ENCODE assay signal across 19 cellular contexts in genomic region chr15:41794081-41794480, GRCh38. TPM values are rescaled to one million over a fixed set of nuclear protein-coding genes. Genes with fewer than 3 reads are reported as not detected.
DNase-seq lines count a peak whose midpoint lies in the region; FAIRE-seq and TF ChIP-seq lines count a peak whose summit lies in the region.
"Had no signal": no experiment of that assay in that cellular context is flagged by ENCODE, and none has a peak within 500 bp of the region (broad histone marks: within the 10 kb centered on the region; RNA-seq: fewer than 3 reads in every experiment).

No MANE protein-coding gene starts in this region.

- FAIRE-seq in astrocyte (lab: Jason Lieb, UNC) = no peak
- FAIRE-seq: A204.1 had no signal

- H3K4me3 ChIP-seq in cardiac muscle cell = no peak overlapping the region
- no peak overlapping the region for H3K4me3 ChIP-seq in astrocyte (ENCODE audit: insufficient read depth, low read depth, low read length)
- no peak overlapping the region for H3K4me3 ChIP-seq in foreskin fibroblast (ENCODE audit: low read depth in 1 of 2, low read length in 2 of 2)
- H3K4me3 ChIP-seq in osteoblast (ENCODE audit: insufficient read depth, low read length) = no peak overlapping the region

- no peaks in the 10 kb centered on the region for H3K27me3 Mint-ChIP-seq in astrocyte (ENCODE audit: low read depth, unreplicated experiment)
- H3K27me3 Mint-ChIP-seq: CD4-positive, alpha-beta T cell; naive B cell had no signal

- H3K79me2 ChIP-seq in astrocyte (ENCODE audit: insufficient read depth, low read length) = peaks cover 71% of the 10 kb centered on the region
- peaks cover 66% of the 10 kb centered on the region for H3K79me2 ChIP-seq in osteoblast (ENCODE audit: insufficient read depth, low read length)

- peaks cover 4% of the 10 kb centered on the region for H3K36me3 Mint-ChIP-seq in astrocyte (ENCODE audit: low read depth, unreplicated experiment)

- DNase-seq in cardiac muscle cell (ENCODE audit: low read depth in 1 of 2, low spot score in 1 of 2) = no peak
- no peak for DNase-seq in cardiac septum (ENCODE audit: low spot score)
- DNase-seq in astrocyte (ENCODE audit: low read depth) = no peak
- peak; percentile 87 to 93 for DNase-seq in foreskin fibroblast
- no peak for DNase-seq in activated CD8-positive, alpha-beta memory T cell treated with anti-CD3 and anti-CD28 coated beads, Interleukin-2, amount 50 U/mL, for 4 hours
- DNase-seq in GDM1 (lab: John Stamatoyannopoulos, UW) = no peak
- no peak for DNase-seq in osteoblast (ENCODE audit: insufficient read length, low spot score, missing footprints)
- no peak for DNase-seq in midbrain (lab: John Stamatoyannopoulos, UW)
- DNase-seq: activated CD4-positive, CD25-positive, alpha-beta regulatory T cell treated with anti-CD3 and anti-CD28 coated beads, Interleukin-2, amount 50 U/mL, for 72 hours; CD4-positive, alpha-beta T cell; effector memory CD4-positive, alpha-beta T cell; hypothalamus; naive B cell; NCI-H187; NK-92 treated with Interleukin-12 subunit alpha and Interleukin-12 subunit beta, amount 100 ng/mL, for 24 hours; stimulated activated CD4-positive, alpha-beta T cell treated with anti-CD3 and anti-CD28 coated beads, Interleukin-2, amount 100 ng/mL, for 48 hours; T1000 had no signal

- H3K4me1 ChIP-seq in cardiac muscle cell (ENCODE audit: low read depth) (peaks cover 84% of the 10 kb centered on the region), astrocyte (ENCODE audit: insufficient read depth, low read length) (peaks cover 25% of the 10 kb centered on the region), osteoblast (ENCODE audit: insufficient read depth, low read length) (peaks cover 33% of the 10 kb centered on the region)

- H3K4me1 Mint-ChIP-seq in astrocyte (ENCODE audit: low read depth, unreplicated experiment) = peaks cover 63% of the 10 kb centered on the region

- H3K36me3 ChIP-seq in cardiac muscle cell (no peaks in the 10 kb centered on the region), astrocyte (ENCODE audit: insufficient read depth, low read length) (no peaks in the 10 kb centered on the region), osteoblast (ENCODE audit: insufficient read depth, low read length) (no peaks in the 10 kb centered on the region)

- H3K27ac Mint-ChIP-seq in astrocyte (ENCODE audit: unreplicated experiment) = peak overlapping the region; percentile 18
- H3K27ac Mint-ChIP-seq: CD4-positive, alpha-beta T cell; naive B cell had no signal

- H3K9me3 ChIP-seq in cardiac muscle cell (ENCODE audit: low read depth) = no peaks in the 10 kb centered on the region
- no peaks in the 10 kb centered on the region for H3K9me3 ChIP-seq in astrocyte (ENCODE audit: insufficient read depth, low read depth, low read length)
- no peaks in the 10 kb centered on the region for H3K9me3 ChIP-seq in osteoblast (ENCODE audit: low read depth, low read length)

- H3K9me3 Mint-ChIP-seq in astrocyte (ENCODE audit: unreplicated experiment) = no peaks in the 10 kb centered on the region
- H3K9me3 Mint-ChIP-seq: CD4-positive, alpha-beta T cell had no signal

- no peak overlapping the region for H3K4me2 ChIP-seq in astrocyte (ENCODE audit: low read length)
- no peak overlapping the region for H3K4me2 ChIP-seq in osteoblast (ENCODE audit: insufficient read depth, low read length)

- intact Hi-C loops in cardiac septum (cut with DNase I) = no loop called here

- H3K27me3 ChIP-seq in cardiac muscle cell (no peaks in the 10 kb centered on the region), astrocyte (ENCODE audit: insufficient read depth, low read length) (no peaks in the 10 kb centered on the region), osteoblast (ENCODE audit: insufficient read depth, low read length) (no peaks in the 10 kb centered on the region)

- no peak overlapping the region for H3K4me3 Mint-ChIP-seq in astrocyte (ENCODE audit: unreplicated experiment)
- H3K4me3 Mint-ChIP-seq: CD4-positive, alpha-beta T cell had no signal

- no peak overlapping the region for H3K9ac ChIP-seq in astrocyte (ENCODE audit: low read length)

- peaks cover 51% of the 10 kb centered on the region for H4K20me1 ChIP-seq in astrocyte (ENCODE audit: insufficient read depth, low read length)
- H4K20me1 ChIP-seq in osteoblast (ENCODE audit: insufficient read depth, low read length) = peaks cover 7% of the 10 kb centered on the region

- H2AFZ ChIP-seq in astrocyte (ENCODE audit: low read depth, low read length) (no peak overlapping the region), osteoblast (ENCODE audit: low read length) (no peak overlapping the region)

- no peak for TF ChIP-seq CTCF in cardiac muscle cell (IDR thresholded peaks at IDR 0.05; ENCODE audit: low read depth, low read length)
- TF ChIP-seq CTCF in astrocyte (IDR thresholded peaks at IDR 0.05; ENCODE audit: insufficient read depth, low read depth, low read length) = no peak
- TF ChIP-seq CTCF in foreskin fibroblast (IDR thresholded peaks at IDR 0.05; ENCODE audit: low read depth, low read length) = no peak
- TF ChIP-seq CTCF in osteoblast (IDR thresholded peaks at IDR 0.05; ENCODE audit: extremely low read depth, low read depth, low read length) = no peak

- H3K27ac ChIP-seq in cardiac muscle cell = peak overlapping the region; percentile 95
- H3K27ac ChIP-seq in astrocyte (ENCODE audit: low read depth, low read length) = no peak overlapping the region
- H3K27ac ChIP-seq in osteoblast (ENCODE audit: low read depth, low read length) = no peak overlapping the region
- H3K27ac ChIP-seq: HL-60 had no signal

RNA-seq across cellular contexts. Expression of gene MAPKBP1, which starts 19.8 kb away (rescaled TPM):
- total RNA-seq in cardiac muscle cell (59.5 and 109 TPM in 2 replicates), cardiac septum (15.6 TPM), astrocyte (30.8 and 30.9 TPM in 2 replicates), osteoblast (22.8 and 25.6 TPM in 2 replicates)
- polyA plus RNA-seq in cardiac muscle cell = 37.7 and 55.0 TPM in 2 replicates

RNA-seq across cellular contexts. Expression of gene JMJD7, which starts 33.8 kb away (rescaled TPM):
- total RNA-seq in cardiac muscle cell (22.8 and 29.4 TPM in 2 replicates), cardiac septum (16.3 TPM), astrocyte (5.7 and 7.6 TPM in 2 replicates), osteoblast (1.2 and 1.4 TPM in 2 replicates)
- 17.4 and 27.6 TPM in 2 replicates for polyA plus RNA-seq in cardiac muscle cell

RNA-seq across cellular contexts. Expression of gene PLA2G4B, which starts 44.6 kb away (rescaled TPM):
- total RNA-seq in cardiac muscle cell (11.8 and 20.1 TPM in 2 replicates), cardiac septum (3.4 TPM), astrocyte (1.5 and 1.8 TPM in 2 replicates), osteoblast (0.72 and 1.2 TPM in 2 replicates)
- polyA plus RNA-seq in cardiac muscle cell = 29.1 and 32.3 TPM in 2 replicates

Comparison
In these comparisons a context has a peak if more than half of its experiments do, and no peak if none do; other contexts are left out.
1. DNase-seq: peak in foreskin fibroblast (2 of 2); none in cardiac muscle cell (0 of 2), cardiac septum (single experiment), astrocyte (single experiment), activated CD8-positive, alpha-beta memory T cell treated with anti-CD3 and anti-CD28 coated beads, Interleukin-2, amount 50 U/mL, for 4 hours (single experiment), GDM1 (single experiment), osteoblast (single experiment) and midbrain (single experiment).